In the genomic region with DNA sequence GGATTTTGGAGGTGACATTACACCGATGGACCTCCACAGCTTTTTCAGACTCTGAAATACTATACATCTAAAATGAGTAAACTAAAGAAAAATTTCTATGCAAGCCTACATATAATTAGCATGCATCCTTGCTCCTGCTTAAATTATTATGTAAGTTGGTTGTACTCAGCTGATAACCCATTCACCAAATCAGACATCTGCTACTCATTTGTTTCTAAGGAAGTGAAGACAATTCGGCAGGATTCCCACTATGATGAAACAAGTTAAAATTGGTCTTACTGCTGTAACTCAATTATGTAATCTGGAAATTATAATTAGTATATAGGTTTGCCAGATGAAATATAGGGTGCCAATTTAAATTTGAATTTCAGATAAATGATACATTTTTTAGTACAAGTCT, we compare ENCODE assay signal across 22 cellular contexts. TPM values are rescaled to one million over a fixed set of nuclear protein-coding genes. Genes with fewer than 3 reads are reported as not detected.
"Had no signal": no experiment of that assay in that cellular context is flagged by ENCODE, and none has a peak within 500 bp of the region (broad histone marks: within the 10 kb centered on the region; RNA-seq: fewer than 3 reads in every experiment).

No MANE protein-coding gene starts in this region.

- ATAC-seq: activated CD8-positive, alpha-beta T cell treated with anti-CD3 and anti-CD28 coated beads, Interleukin-2, amount 10 ng/mL, durations not matched to agents 7 days and 5 days; activated T-helper 17 cell treated with anti-CD3 and anti-CD28 coated beads, Interleukin-2, amount 50 U/mL, for 72 hours; esophagus mucosa; heart left ventricle; left cardiac atrium; natural killer cell had no signal

- H3K4me3 ChIP-seq: adrenal gland, heart left ventricle, prostate gland, spleen, upper lobe of left lung had no signal

- H3K27me3 ChIP-seq: spleen, upper lobe of left lung had no signal

- H3K27ac ChIP-seq: adrenal gland, heart left ventricle, prostate gland, spleen, upper lobe of left lung had no signal

- H3K9me3 ChIP-seq: adrenal gland, heart left ventricle, prostate gland, spleen, upper lobe of left lung had no signal

- DNase-seq: activated CD4-positive, alpha-beta T cell treated with anti-CD3 and anti-CD28 coated beads for 1 hour; activated CD4-positive, alpha-beta T cell treated with anti-CD3 and anti-CD28 coated beads, Interleukin-2, amount 50 U/mL, for 1 hour; activated CD8-positive, alpha-beta T cell treated with anti-CD3 and anti-CD28 coated beads, Interleukin-2, amount 10 ng/mL, durations not matched to agents 7 days and 5 days; activated naive CD4-positive, alpha-beta T cell; adrenal gland; central memory CD4-positive, alpha-beta T cell; effector memory CD4-positive, alpha-beta T cell; heart left ventricle; islet precursor cell; left cardiac atrium; midbrain; natural killer cell; spleen; stimulated activated CD4-positive, alpha-beta T cell treated with anti-CD3 and anti-CD28 coated beads, Interleukin-4, amount 100 ng/mL, for 24 hours; stimulated activated naive CD4-positive, alpha-beta T cell treated with Interleukin-2 at 50 U/mL for 16 hours; upper lobe of left lung had no signal

- H3K4me1 ChIP-seq: adrenal gland, heart left ventricle, prostate gland, upper lobe of left lung had no signal

- H3K36me3 ChIP-seq: adrenal gland, heart left ventricle, prostate gland, spleen, upper lobe of left lung had no signal

- FAIRE-seq: colon had no signal

RNA-seq across cellular contexts. Expression of a gene that starts 59.5 kb away (rescaled TPM):
- total RNA-seq: activated CD8-positive, alpha-beta T cell treated with anti-CD3 and anti-CD28 coated beads, Interleukin-2, amount 10 ng/mL, durations not matched to agents 7 days and 5 days; activated T-helper 17 cell treated with anti-CD3 and anti-CD28 coated beads, Interleukin-2, amount 50 U/mL, for 72 hours; fibroblast of villous mesenchyme; natural killer cell; osteocyte had no signal
